In the genomic region with DNA sequence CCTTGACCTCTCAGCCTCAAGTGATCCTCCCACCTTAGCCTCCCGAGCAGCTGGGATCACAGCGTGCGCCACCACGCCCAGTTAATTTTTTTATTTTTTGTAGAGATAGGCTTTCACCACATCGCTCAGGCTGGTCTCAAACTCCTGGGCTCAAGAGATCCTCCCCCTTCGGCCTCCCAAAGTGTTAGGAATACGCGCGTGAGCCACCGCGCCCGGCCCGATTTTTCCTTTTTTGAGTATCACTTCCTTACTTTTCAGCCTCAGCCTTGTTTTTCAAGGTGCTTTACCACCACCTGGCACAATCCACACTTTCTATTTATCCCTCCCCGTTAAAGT, we compare ENCODE assay signal across 8 cellular contexts. TPM values are rescaled to one million over a fixed set of nuclear protein-coding genes. Genes with fewer than 3 reads are reported as not detected.
DNase-seq lines count a peak whose midpoint lies in the region; ATAC-seq and TF ChIP-seq lines count a peak whose summit lies in the region.

No MANE protein-coding gene starts in this region.

- H3K36me3 ChIP-seq in MG63: no peaks in the 10 kb centered on the region
- H3K36me3 ChIP-seq in effector memory CD4-positive, alpha-beta T cell (ENCODE audit: control insufficient read depth, insufficient read depth, low read length): no peaks in the 10 kb centered on the region

- H3K27ac ChIP-seq in effector memory CD4-positive, alpha-beta T cell (ENCODE audit: insufficient read depth, low read length, poor library complexity, severe bottlenecking): peak overlapping the region; percentile 54

- peak overlapping the region; percentile 86 for H3K4me3 Mint-ChIP-seq in neural crest cell

- peak; percentile 56 for DNase-seq in CD1c-positive myeloid dendritic cell (ENCODE audit: extremely low spot score)
- DNase-seq in MG63: no peak
- DNase-seq in effector memory CD4-positive, alpha-beta T cell: no peak
- DNase-seq in neural crest cell (ENCODE audit: low read depth, low spot score): no peak
- no peak for DNase-seq in midbrain (lab: John Stamatoyannopoulos, UW)

- TF ChIP-seq CTCF in neural crest cell (conservative IDR thresholded peaks at IDR 0.05): no peak

- H3K27me3 ChIP-seq in MG63: no peaks in the 10 kb centered on the region
- no peaks in the 10 kb centered on the region for H3K27me3 ChIP-seq in effector memory CD4-positive, alpha-beta T cell (replicated peaks; ENCODE audit: control insufficient read depth, insufficient read depth, low read length, poor library complexity, severe bottlenecking)

- H3K9me3 Mint-ChIP-seq in neural crest cell: no peaks in the 10 kb centered on the region

- H3K27ac Mint-ChIP-seq in neural crest cell (ENCODE audit: unreplicated experiment): no peak overlapping the region

- H3K4me3 ChIP-seq in MG63: peak overlapping the region; percentile 59
- H3K4me3 ChIP-seq in effector memory CD4-positive, alpha-beta T cell (ENCODE audit: insufficient read depth, low read depth, low read length, poor library complexity, severe bottlenecking): peak overlapping the region; percentile 62

- no peaks in the 10 kb centered on the region; the same call in 1 of the 2 replicates for H3K9me3 ChIP-seq in MG63
- H3K9me3 ChIP-seq in effector memory CD4-positive, alpha-beta T cell (ENCODE audit: control insufficient read depth, low read length): no peaks in the 10 kb centered on the region

- peaks cover 12% of the 10 kb centered on the region for H3K4me1 Mint-ChIP-seq in neural crest cell

- no peaks in the 10 kb centered on the region for H3K36me3 Mint-ChIP-seq in neural crest cell (ENCODE audit: low read depth)

- ATAC-seq in GM21526 (IDR thresholded peaks at IDR 0.05; ENCODE audit: low FRiP score, unreplicated experiment) (no peak), HG03175 (IDR thresholded peaks at IDR 0.05; ENCODE audit: unreplicated experiment) (no peak), HG03439 (IDR thresholded peaks at IDR 0.05; ENCODE audit: unreplicated experiment) (no peak)

- H3K4me1 ChIP-seq in effector memory CD4-positive, alpha-beta T cell (ENCODE audit: control insufficient read depth, insufficient read depth, low read length, poor library complexity, severe bottlenecking): no peaks in the 10 kb centered on the region

- H3K27me3 Mint-ChIP-seq in neural crest cell (ENCODE audit: low read depth): peaks cover 90% of the 10 kb centered on the region

RNA-seq across cellular contexts. Expression of a gene that starts 0.8 kb away (rescaled TPM):
- 0.35 and 1.3 TPM in 2 replicates for total RNA-seq in MG63 (2014; rRNA removed; shearing (Covaris generic); ENCODE audit: low replicate concordance)
- not detected in 2 replicates for total RNA-seq in neural crest cell

RNA-seq across cellular contexts. Expression of a gene that starts 54.2 kb away (rescaled TPM):
- 65.0 and 97.1 TPM in 2 replicates for total RNA-seq in MG63 (2014; rRNA removed; shearing (Covaris generic); ENCODE audit: low replicate concordance)
- 161 and 164 TPM in 2 replicates for total RNA-seq in neural crest cell
